In the genomic region with DNA sequence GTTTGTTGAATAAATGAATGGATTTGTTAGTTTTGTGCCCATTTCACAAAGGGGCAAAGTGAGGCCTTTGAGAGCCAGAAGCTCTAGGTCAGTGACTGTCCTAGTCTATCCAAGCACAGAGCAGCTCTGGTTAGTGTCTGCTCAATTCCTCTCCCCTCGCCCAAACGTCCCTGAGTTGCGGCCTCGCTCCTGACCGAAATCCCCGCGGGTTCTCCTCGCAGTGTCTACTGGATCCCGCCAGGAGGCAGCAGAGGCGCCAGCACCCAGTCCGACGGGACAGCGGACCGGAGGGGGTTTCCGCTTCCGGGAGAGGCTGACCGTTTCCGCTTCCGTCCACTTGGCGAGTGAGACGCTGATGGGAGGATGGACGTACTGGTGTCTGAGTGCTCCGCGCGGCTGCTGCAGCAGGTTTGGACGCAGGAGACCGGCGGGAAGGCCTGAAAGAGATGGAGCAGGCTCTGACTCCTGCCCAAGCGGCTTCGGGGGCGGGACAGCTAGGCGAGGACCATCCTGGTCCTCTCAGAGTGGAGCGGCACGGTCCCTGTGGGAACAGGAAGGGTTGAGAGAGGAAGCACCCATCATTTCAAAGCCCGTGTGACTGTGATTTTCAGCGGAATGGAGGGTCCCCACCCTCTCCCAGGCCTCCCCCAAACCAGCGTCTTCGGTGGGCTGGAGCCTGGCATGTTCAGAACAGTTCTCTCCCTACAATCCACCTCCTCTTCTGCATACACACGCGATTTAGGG, we compare ENCODE assay signal across 1 cellular context.
TF ChIP-seq lines count a peak whose summit lies in the region.

Gene RARS1, plus strand, starts transcription at position 336 of the 744 bp plus-strand sequence. Its CDS starts 28 bp downstream, at position 364.

TF ChIP-seq in H1, 55 proteins besides CTCF, POLR2A, EP300 and RAD21 (continued from another document):
- peak; percentile 85 for TF ChIP-seq TBP (IDR thresholded peaks at IDR 0.05; ENCODE audit: low read depth, low read length)
- peak; percentile 46; the same call in 1 of the 2 replicates for TF ChIP-seq SRF (IDR thresholded peaks at IDR 0.05; ENCODE audit: low read depth, low read length)
- TF ChIP-seq GTF2F1 (IDR thresholded peaks at IDR 0.05; ENCODE audit: borderline replicate concordance, low read depth, low read length): no peak
- TF ChIP-seq TCF12 (IDR thresholded peaks at IDR 0.05; ENCODE audit: low read depth, low read length): no peak
- TF ChIP-seq RFX5 (IDR thresholded peaks at IDR 0.05; ENCODE audit: borderline replicate concordance, low read depth, low read length): no peak
- peak; percentile 86 for TF ChIP-seq TAF1 (IDR thresholded peaks at IDR 0.05; ENCODE audit: low read depth, low read length)
- TF ChIP-seq ASH2L (IDR thresholded peaks at IDR 0.05; ENCODE audit: low read length): peak; percentile 58
- peak; percentile 78 for TF ChIP-seq CREB1 (IDR thresholded peaks at IDR 0.05)
- peak; percentile 82 for TF ChIP-seq KDM5A (IDR thresholded peaks at IDR 0.05; ENCODE audit: low read length)
- TF ChIP-seq POLR2AphosphoS5 (IDR thresholded peaks at IDR 0.05; ENCODE audit: low read depth, low read length): peak; percentile 94
- peak in 1 of 2 experiments; percentile 95; a peak in 2 of 4 replicates for TF ChIP-seq SIN3A (conservative IDR thresholded peaks at IDR 0.05 in 1 of 2, IDR thresholded peaks at IDR 0.05 in 1 of 2; ENCODE audit: low read depth in 1 of 2, low read length in 2 of 2)
- peak; percentile 79; the same call in 1 of the 2 replicates for TF ChIP-seq EGR1 (IDR thresholded peaks at IDR 0.05; ENCODE audit: borderline replicate concordance, low read depth, low read length)
- TF ChIP-seq E2F6 (IDR thresholded peaks at IDR 0.05): no peak
- no peak for TF ChIP-seq SIRT6 (IDR thresholded peaks at IDR 0.05; ENCODE audit: low read length)
- peak; percentile 50; the same call in 1 of the 2 replicates for TF ChIP-seq YY1 (IDR thresholded peaks at IDR 0.05; ENCODE audit: low read depth, low read length)
- TF ChIP-seq, protein P1, sequence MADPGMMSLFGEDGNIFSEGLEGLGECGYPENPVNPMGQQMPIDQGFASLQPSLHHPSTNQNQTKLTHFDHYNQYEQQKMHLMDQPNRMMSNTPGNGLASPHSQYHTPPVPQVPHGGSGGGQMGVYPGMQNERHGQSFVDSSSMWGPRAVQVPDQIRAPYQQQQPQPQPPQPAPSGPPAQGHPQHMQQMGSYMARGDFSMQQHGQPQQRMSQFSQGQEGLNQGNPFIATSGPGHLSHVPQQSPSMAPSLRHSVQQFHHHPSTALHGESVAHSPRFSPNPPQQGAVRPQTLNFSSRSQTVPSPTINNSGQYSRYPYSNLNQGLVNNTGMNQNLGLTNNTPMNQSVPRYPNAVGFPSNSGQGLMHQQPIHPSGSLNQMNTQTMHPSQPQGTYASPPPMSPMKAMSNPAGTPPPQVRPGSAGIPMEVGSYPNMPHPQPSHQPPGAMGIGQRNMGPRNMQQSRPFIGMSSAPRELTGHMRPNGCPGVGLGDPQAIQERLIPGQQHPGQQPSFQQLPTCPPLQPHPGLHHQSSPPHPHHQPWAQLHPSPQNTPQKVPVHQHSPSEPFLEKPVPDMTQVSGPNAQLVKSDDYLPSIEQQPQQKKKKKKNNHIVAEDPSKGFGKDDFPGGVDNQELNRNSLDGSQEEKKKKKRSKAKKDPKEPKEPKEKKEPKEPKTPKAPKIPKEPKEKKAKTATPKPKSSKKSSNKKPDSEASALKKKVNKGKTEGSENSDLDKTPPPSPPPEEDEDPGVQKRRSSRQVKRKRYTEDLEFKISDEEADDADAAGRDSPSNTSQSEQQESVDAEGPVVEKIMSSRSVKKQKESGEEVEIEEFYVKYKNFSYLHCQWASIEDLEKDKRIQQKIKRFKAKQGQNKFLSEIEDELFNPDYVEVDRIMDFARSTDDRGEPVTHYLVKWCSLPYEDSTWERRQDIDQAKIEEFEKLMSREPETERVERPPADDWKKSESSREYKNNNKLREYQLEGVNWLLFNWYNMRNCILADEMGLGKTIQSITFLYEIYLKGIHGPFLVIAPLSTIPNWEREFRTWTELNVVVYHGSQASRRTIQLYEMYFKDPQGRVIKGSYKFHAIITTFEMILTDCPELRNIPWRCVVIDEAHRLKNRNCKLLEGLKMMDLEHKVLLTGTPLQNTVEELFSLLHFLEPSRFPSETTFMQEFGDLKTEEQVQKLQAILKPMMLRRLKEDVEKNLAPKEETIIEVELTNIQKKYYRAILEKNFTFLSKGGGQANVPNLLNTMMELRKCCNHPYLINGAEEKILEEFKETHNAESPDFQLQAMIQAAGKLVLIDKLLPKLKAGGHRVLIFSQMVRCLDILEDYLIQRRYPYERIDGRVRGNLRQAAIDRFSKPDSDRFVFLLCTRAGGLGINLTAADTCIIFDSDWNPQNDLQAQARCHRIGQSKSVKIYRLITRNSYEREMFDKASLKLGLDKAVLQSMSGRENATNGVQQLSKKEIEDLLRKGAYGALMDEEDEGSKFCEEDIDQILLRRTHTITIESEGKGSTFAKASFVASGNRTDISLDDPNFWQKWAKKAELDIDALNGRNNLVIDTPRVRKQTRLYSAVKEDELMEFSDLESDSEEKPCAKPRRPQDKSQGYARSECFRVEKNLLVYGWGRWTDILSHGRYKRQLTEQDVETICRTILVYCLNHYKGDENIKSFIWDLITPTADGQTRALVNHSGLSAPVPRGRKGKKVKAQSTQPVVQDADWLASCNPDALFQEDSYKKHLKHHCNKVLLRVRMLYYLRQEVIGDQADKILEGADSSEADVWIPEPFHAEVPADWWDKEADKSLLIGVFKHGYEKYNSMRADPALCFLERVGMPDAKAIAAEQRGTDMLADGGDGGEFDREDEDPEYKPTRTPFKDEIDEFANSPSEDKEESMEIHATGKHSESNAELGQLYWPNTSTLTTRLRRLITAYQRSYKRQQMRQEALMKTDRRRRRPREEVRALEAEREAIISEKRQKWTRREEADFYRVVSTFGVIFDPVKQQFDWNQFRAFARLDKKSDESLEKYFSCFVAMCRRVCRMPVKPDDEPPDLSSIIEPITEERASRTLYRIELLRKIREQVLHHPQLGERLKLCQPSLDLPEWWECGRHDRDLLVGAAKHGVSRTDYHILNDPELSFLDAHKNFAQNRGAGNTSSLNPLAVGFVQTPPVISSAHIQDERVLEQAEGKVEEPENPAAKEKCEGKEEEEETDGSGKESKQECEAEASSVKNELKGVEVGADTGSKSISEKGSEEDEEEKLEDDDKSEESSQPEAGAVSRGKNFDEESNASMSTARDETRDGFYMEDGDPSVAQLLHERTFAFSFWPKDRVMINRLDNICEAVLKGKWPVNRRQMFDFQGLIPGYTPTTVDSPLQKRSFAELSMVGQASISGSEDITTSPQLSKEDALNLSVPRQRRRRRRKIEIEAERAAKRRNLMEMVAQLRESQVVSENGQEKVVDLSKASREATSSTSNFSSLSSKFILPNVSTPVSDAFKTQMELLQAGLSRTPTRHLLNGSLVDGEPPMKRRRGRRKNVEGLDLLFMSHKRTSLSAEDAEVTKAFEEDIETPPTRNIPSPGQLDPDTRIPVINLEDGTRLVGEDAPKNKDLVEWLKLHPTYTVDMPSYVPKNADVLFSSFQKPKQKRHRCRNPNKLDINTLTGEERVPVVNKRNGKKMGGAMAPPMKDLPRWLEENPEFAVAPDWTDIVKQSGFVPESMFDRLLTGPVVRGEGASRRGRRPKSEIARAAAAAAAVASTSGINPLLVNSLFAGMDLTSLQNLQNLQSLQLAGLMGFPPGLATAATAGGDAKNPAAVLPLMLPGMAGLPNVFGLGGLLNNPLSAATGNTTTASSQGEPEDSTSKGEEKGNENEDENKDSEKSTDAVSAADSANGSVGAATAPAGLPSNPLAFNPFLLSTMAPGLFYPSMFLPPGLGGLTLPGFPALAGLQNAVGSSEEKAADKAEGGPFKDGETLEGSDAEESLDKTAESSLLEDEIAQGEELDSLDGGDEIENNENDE (IDR thresholded peaks at IDR 0.05; ENCODE audit: insufficient replicate concordance, low read length): no peak
- no peak for TF ChIP-seq MAFK (IDR thresholded peaks at IDR 0.05; ENCODE audit: low read depth, low read length)
- TF ChIP-seq FOSL1 (IDR thresholded peaks at IDR 0.05; ENCODE audit: insufficient read depth, low read depth, low read length): no peak
- no peak for TF ChIP-seq CTBP2 (IDR thresholded peaks at IDR 0.05; ENCODE audit: borderline replicate concordance, insufficient read depth, insufficient read length, low read length)
- TF ChIP-seq KDM1A (IDR thresholded peaks at IDR 0.05; ENCODE audit: borderline replicate concordance, low read length): peak; percentile 83
- TF ChIP-seq GABPA (IDR thresholded peaks at IDR 0.05; ENCODE audit: borderline replicate concordance, insufficient read depth, low read length): peak; percentile 100
- peak; percentile 97 for TF ChIP-seq PHF8 (conservative IDR thresholded peaks at IDR 0.05; ENCODE audit: low read depth, low read length)
- TF ChIP-seq MAX (IDR thresholded peaks at IDR 0.05): peak; percentile 68; the same call in 1 of the 2 replicates
- no peak for TF ChIP-seq SP1 (IDR thresholded peaks at IDR 0.05; ENCODE audit: low read depth, low read length)
- TF ChIP-seq TAF7 (optimal IDR thresholded peaks at IDR 0.05; ENCODE audit: borderline replicate concordance, low read depth, low read length): peak; percentile 80
- TF ChIP-seq SAP30 (IDR thresholded peaks at IDR 0.05; ENCODE audit: insufficient read depth, insufficient replicate concordance, low read length): peak; percentile 94
